In the genomic region with DNA sequence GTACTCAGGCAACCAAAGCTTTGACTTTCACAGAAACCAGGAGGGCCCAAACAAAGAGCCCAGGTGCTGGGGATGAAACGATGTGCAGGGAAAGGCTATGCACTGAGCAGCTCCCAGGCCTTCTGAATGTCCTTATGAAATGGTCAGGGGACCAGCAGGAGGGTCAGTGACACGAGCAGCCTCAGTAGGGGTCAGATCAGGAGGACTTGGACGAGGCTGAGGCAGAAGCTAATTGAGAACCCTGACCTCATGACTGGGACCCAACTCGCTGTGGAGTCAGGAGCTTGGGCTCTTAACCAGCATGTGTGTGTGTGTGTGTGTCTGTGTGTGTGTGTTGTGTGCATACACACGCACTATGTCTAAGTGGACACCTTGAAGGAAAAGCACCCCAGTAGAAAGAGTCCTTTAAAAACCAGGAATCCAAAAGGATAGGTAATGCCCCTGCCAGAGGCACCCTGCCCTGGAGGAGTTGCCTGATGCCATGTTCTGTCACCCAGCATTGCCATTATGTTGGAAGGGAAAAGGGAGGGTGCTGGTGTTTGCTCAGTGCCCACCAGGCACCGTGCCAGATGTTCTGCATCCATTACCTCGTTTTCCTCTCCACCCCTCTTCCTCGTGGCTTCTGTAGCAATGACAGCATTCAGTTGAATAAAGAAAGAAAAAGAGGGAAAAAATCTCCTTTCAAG, we compare ENCODE assay signal across 27 cellular contexts. TPM values are rescaled to one million over a fixed set of nuclear protein-coding genes. Genes with fewer than 3 reads are reported as not detected.
A peak's percentile ranks its signal among the peaks of the same experiment; 100 is the strongest.
DNase-seq lines count a peak whose midpoint lies in the region; ATAC-seq and TF ChIP-seq lines count a peak whose summit lies in the region.
"Had no signal": no experiment of that assay in that cellular context is flagged by ENCODE, and none has a peak within 500 bp of the region (broad histone marks: within the 10 kb centered on the region; RNA-seq: fewer than 3 reads in every experiment).

No MANE protein-coding gene starts in this region.

- no peaks in the 10 kb centered on the region for H3K27me3 ChIP-seq in neuronal stem cell (ENCODE audit: control insufficient read depth in 3 of 3, insufficient read depth in 3 of 3, low read depth in 1 of 3, low read length in 3 of 3)
- H3K27me3 ChIP-seq in right atrium auricular region: no peaks in the 10 kb centered on the region
- H3K27me3 ChIP-seq: heart right ventricle, right lobe of liver, SJSA1, upper lobe of left lung had no signal

- no peak overlapping the region for H3K18ac ChIP-seq in neuronal stem cell (ENCODE audit: low read length)

- H3K79me1 ChIP-seq in neuronal stem cell (ENCODE audit: low read depth, low read length): no peaks in the 10 kb centered on the region

- H2AFZ ChIP-seq in neuronal stem cell (ENCODE audit: low read length): no peak overlapping the region
- H2AFZ ChIP-seq: parathyroid adenoma had no signal

- TF ChIP-seq CTCF in HEK293 (tag by site-specific recombination; IDR thresholded peaks at IDR 0.05): no peak
- TF ChIP-seq CTCF in right atrium auricular region (IDR thresholded peaks at IDR 0.05): no peak

- H3K9me3 ChIP-seq in HEK293 (ENCODE audit: control insufficient read depth, insufficient read depth, low read depth, low read length): no peaks in the 10 kb centered on the region
- H3K9me3 ChIP-seq in neuronal stem cell (replicated peaks in 1 of 2; ENCODE audit: control insufficient read depth in 2 of 2, insufficient read depth in 1 of 2, low read depth in 1 of 2, low read length in 2 of 2): no peaks in the 10 kb centered on the region
- H3K9me3 ChIP-seq in T-helper 17 cell (ENCODE audit: control insufficient read depth, low read length, poor library complexity, severe bottlenecking): no peaks in the 10 kb centered on the region
- no peaks in the 10 kb centered on the region for H3K9me3 ChIP-seq in right atrium auricular region
- H3K9me3 ChIP-seq: A549, heart right ventricle, right lobe of liver, SJSA1, upper lobe of left lung had no signal

- H3K4me1 Mint-ChIP-seq in T-helper 17 cell: no peaks in the 10 kb centered on the region
- H3K4me1 Mint-ChIP-seq: activated CD4-positive, alpha-beta T cell treated with anti-CD3 and anti-CD28 coated beads, Interleukin-2, amount 10 ng/mL, durations not matched to agents 7 days and 5 days; activated CD8-positive, alpha-beta memory T cell treated with anti-CD3 and anti-CD28 coated beads, Interleukin-2, amount 10 ng/mL, durations not matched to agents 7 days and 5 days; naive thymus-derived CD4-positive, alpha-beta T cell had no signal

- H3K9ac ChIP-seq in neuronal stem cell (ENCODE audit: low read depth, low read length, poor library complexity): no peak overlapping the region
- H3K9ac ChIP-seq: parathyroid adenoma had no signal

- peaks cover 57% of the 10 kb centered on the region for H3K27me3 Mint-ChIP-seq in T-helper 17 cell

- no peak overlapping the region for H2BK120ac ChIP-seq in neuronal stem cell (ENCODE audit: low read depth, low read length)

- H2BK12ac ChIP-seq in neuronal stem cell (ENCODE audit: low read length): no peak overlapping the region

- peaks cover 2% of the 10 kb centered on the region for H3K36me3 Mint-ChIP-seq in T-helper 17 cell (ENCODE audit: low read depth)
- H3K36me3 Mint-ChIP-seq: activated CD8-positive, alpha-beta memory T cell treated with anti-CD3 and anti-CD28 coated beads, Interleukin-2, amount 10 ng/mL, durations not matched to agents 7 days and 5 days; activated naive CD4-positive, alpha-beta T cell treated with anti-CD3 and anti-CD28 coated beads, Interleukin-2, amount 50 U/mL, for 72 hours; naive thymus-derived CD4-positive, alpha-beta T cell had no signal

- H2BK5ac ChIP-seq in neuronal stem cell (ENCODE audit: low read length): no peak overlapping the region

- H3K4me3 Mint-ChIP-seq in T-helper 17 cell: no peak overlapping the region
- H3K4me3 Mint-ChIP-seq: activated CD4-positive, alpha-beta T cell treated with anti-CD3 and anti-CD28 coated beads, Interleukin-2, amount 10 ng/mL, durations not matched to agents 7 days and 5 days; activated CD8-positive, alpha-beta memory T cell treated with anti-CD3 and anti-CD28 coated beads, Interleukin-2, amount 10 ng/mL, durations not matched to agents 7 days and 5 days; naive thymus-derived CD4-positive, alpha-beta T cell; T-helper 1 cell treated with Interleukin-12 subunit alpha and Interleukin-12 subunit beta and Interleukin-4 antibody, amounts not matched to agents 30 μg/mL and 1 μg/mL, for 36 hours had no signal

- no peaks in the 10 kb centered on the region for H3K4me1 ChIP-seq in HEK293 (ENCODE audit: control insufficient read depth, insufficient read depth, low read length)
- H3K4me1 ChIP-seq in neuronal stem cell (ENCODE audit: control insufficient read depth in 2 of 2, insufficient read depth in 1 of 2, low read depth in 1 of 2, low read length in 2 of 2): peaks cover 3 to 10% of the 10 kb centered on the region in 2 donors
- H3K4me1 ChIP-seq in right atrium auricular region: peaks cover 0 to 24% of the 10 kb centered on the region in 2 donors
- H3K4me1 ChIP-seq: A549, parathyroid adenoma, right lobe of liver, SJSA1 had no signal

- CTCF ChIA-PET in HEK293 (lab: Yijun Ruan, JAX): interaction anchor here (1.1 to 1.7 kb wide), 3 partner anchors 8 to 44 kb away, joined by 5 to 8 read pairs (median 6); no protein-coding TSS in a partner anchor

- POLR2A ChIA-PET in HEK293 (lab: Yijun Ruan, JAX): no interaction called here

- WGBS in neuronal stem cell (ENCODE audit: extremely low coverage in 2 of 2, insufficient read length in 2 of 2, insufficient replicate concordance in 1 of 2), 2 donors: no CpG with 5 or more reads among the region's 8 CpGs

- H4K8ac ChIP-seq in neuronal stem cell (ENCODE audit: low read depth, low read length): no peak overlapping the region

- H3K4me3 ChIP-seq in HEK293 (ENCODE audit: low read depth, low read length): no peak overlapping the region
- H3K4me3 ChIP-seq in neuronal stem cell (ENCODE audit: low read length in 2 of 2): no peak overlapping the region
- no peak overlapping the region for H3K4me3 ChIP-seq in right atrium auricular region
- H3K4me3 ChIP-seq: A549, heart right ventricle, right lobe of liver, SJSA1, upper lobe of left lung had no signal

- H3K14ac ChIP-seq in neuronal stem cell (ENCODE audit: low read length): no peak overlapping the region

- H3K36me3 ChIP-seq in HEK293 (ENCODE audit: control insufficient read depth in 2 of 2, insufficient read depth in 1 of 2, low read length in 2 of 2) (no peaks in the 10 kb centered on the region), neuronal stem cell (replicated peaks in 1 of 2; ENCODE audit: control insufficient read depth in 2 of 2, insufficient read depth in 2 of 2, low read length in 2 of 2) (no peaks in the 10 kb centered on the region), right atrium auricular region (no peaks in the 10 kb centered on the region)
- H3K36me3 ChIP-seq: heart right ventricle, right lobe of liver, SJSA1, upper lobe of left lung had no signal

- no peak overlapping the region for H3K27ac ChIP-seq in HEK293 (ENCODE audit: extremely low read depth, low read depth, low read length)
- H3K27ac ChIP-seq in neuronal stem cell (replicated peaks; ENCODE audit: low read length): no peak overlapping the region
- no peak overlapping the region for H3K27ac ChIP-seq in right atrium auricular region
- H3K27ac ChIP-seq: A549, heart right ventricle, parathyroid adenoma, right lobe of liver, SJSA1, upper lobe of left lung, VCaP had no signal

- H4K91ac ChIP-seq in neuronal stem cell (ENCODE audit: low read depth, low read length, poor library complexity): no peak overlapping the region

- H3K4ac ChIP-seq in neuronal stem cell (ENCODE audit: low read length): no peak overlapping the region

- H3K27ac Mint-ChIP-seq in T-helper 17 cell: no peak overlapping the region
- H3K27ac Mint-ChIP-seq: activated CD4-positive, alpha-beta T cell treated with anti-CD3 and anti-CD28 coated beads, Interleukin-2, amount 10 ng/mL, durations not matched to agents 7 days and 5 days; activated CD8-positive, alpha-beta memory T cell treated with anti-CD3 and anti-CD28 coated beads, Interleukin-2, amount 10 ng/mL, durations not matched to agents 7 days and 5 days; activated naive CD4-positive, alpha-beta T cell treated with anti-CD3 and anti-CD28 coated beads, Interleukin-2, amount 50 U/mL, for 72 hours; T-helper 1 cell treated with Interleukin-12 subunit alpha and Interleukin-12 subunit beta and Interleukin-4 antibody, amounts not matched to agents 30 μg/mL and 1 μg/mL, for 36 hours had no signal

- H3K4me2 ChIP-seq in neuronal stem cell (ENCODE audit: insufficient read depth, low read length, poor library complexity, severe bottlenecking): no peak overlapping the region
- H3K4me2 ChIP-seq: A549 had no signal

- DNase-seq in NCI-H2107 (lab: John Stamatoyannopoulos, UW): peak; percentile 37
- DNase-seq in NCI-H2107 treated with DMSO at 0.1 percent for 48 hours (lab: John Stamatoyannopoulos, UW; ENCODE audit: unreplicated experiment): no peak
- peak; percentile 9 for DNase-seq in NCI-H345 treated with DMSO at 0.1 percent for 48 hours (lab: John Stamatoyannopoulos, UW; ENCODE audit: unreplicated experiment)
- no peak for DNase-seq in neuronal stem cell (ENCODE audit: low spot score)
- DNase-seq in T-helper 17 cell: no peak
- DNase-seq in ureter (ENCODE audit: low spot score): no peak
- no peak for DNase-seq in right atrium auricular region (ENCODE audit: low spot score)
- DNase-seq: activated CD4-positive, alpha-beta T cell treated with anti-CD3 and anti-CD28 coated beads, Interleukin-2, amount 10 ng/mL, durations not matched to agents 7 days and 5 days; activated CD8-positive, alpha-beta memory T cell treated with anti-CD3 and anti-CD28 coated beads, Interleukin-2, amount 10 ng/mL, durations not matched to agents 7 days and 5 days; C1 segment of cervical spinal cord; GF-D8; heart right ventricle; left cardiac atrium; mesendoderm; naive thymus-derived CD4-positive, alpha-beta T cell; NCI-H446 treated with DMSO at 0.1 percent for 48 hours; right lobe of liver; upper lobe of left lung had no signal

- no peak overlapping the region for H3K23ac ChIP-seq in neuronal stem cell (ENCODE audit: low read depth, low read length, poor library complexity)

- no peak overlapping the region for H2BK15ac ChIP-seq in neuronal stem cell (ENCODE audit: low read length)

- no peak for ATAC-seq in T-helper 17 cell
- ATAC-seq: A549; activated CD8-positive, alpha-beta memory T cell treated with anti-CD3 and anti-CD28 coated beads, Interleukin-2, amount 10 ng/mL, durations not matched to agents 7 days and 5 days; activated naive CD4-positive, alpha-beta T cell treated with anti-CD3 and anti-CD28 coated beads, Interleukin-2, amount 50 U/mL, for 72 hours; HCT116; heart right ventricle; left cardiac atrium; naive thymus-derived CD4-positive, alpha-beta T cell had no signal

- peak overlapping the region; percentile 26 for H2AK5ac ChIP-seq in neuronal stem cell (ENCODE audit: low read depth, low read length)

TF ChIP-seq in HEK293, 187 proteins besides CTCF, POLR2A, EP300 and RAD21:
- TF ChIP-seq ZNF311 (tag by site-specific recombination; IDR thresholded peaks at IDR 0.05; ENCODE audit: borderline replicate concordance): no peak
- TF ChIP-seq ZNF341 (tag by site-specific recombination; IDR thresholded peaks at IDR 0.05; ENCODE audit: low read depth): peak; percentile 63
- TF ChIP-seq ZNF544 (tag by site-specific recombination; IDR thresholded peaks at IDR 0.05): no peak

RNA-seq across cellular contexts. Expression of a gene that starts 50.9 kb away (rescaled TPM):
- 6.9 TPM for polyA plus RNA-seq in neuronal stem cell (2013, experiment 1 of 2)
- polyA plus RNA-seq in neuronal stem cell (2013, experiment 2 of 2): 6.8 TPM
- total RNA-seq in T-helper 17 cell: not detected
- total RNA-seq in ureter: 5.4 TPM
- total RNA-seq in right atrium auricular region: 1 to 10 TPM; 6.0 to 9.7 TPM
- total RNA-seq: activated CD4-positive, alpha-beta T cell treated with anti-CD3 and anti-CD28 coated beads, Interleukin-2, amount 10 ng/mL, durations not matched to agents 7 days and 5 days; activated CD8-positive, alpha-beta memory T cell treated with anti-CD3 and anti-CD28 coated beads, Interleukin-2, amount 10 ng/mL, durations not matched to agents 7 days and 5 days; HT-29; SJSA1 had no signal
- polyA plus RNA-seq: naive thymus-derived CD4-positive, alpha-beta T cell had no signal

Comparison
In these comparisons a context has a peak if more than half of its experiments do, and no peak if none do; other contexts are left out.
1. DNase-seq: peak in NCI-H2107 (single experiment) and NCI-H345 treated with DMSO at 0.1 percent for 48 hours (single experiment); none in NCI-H2107 treated with DMSO at 0.1 percent for 48 hours (single experiment), neuronal stem cell (single experiment), T-helper 17 cell (0 of 3), ureter (single experiment) and right atrium auricular region (single experiment).